In genomic region chr7:28645866-28646265, GRCh38 we compare ENCODE assay signal across 23 cellular contexts.
DNase-seq lines count a peak whose midpoint lies in the region; ATAC-seq, FAIRE-seq and TF ChIP-seq lines count a peak whose summit lies in the region.
"Had no signal": no experiment of that assay in that cellular context is flagged by ENCODE, and none has a peak within 500 bp of the region (broad histone marks: within the 10 kb centered on the region; RNA-seq: fewer than 3 reads in every experiment).

No MANE protein-coding gene starts in this region.

- H3K4me3 ChIP-seq in Caco-2 (ENCODE audit: low read depth, low read length) = no peak overlapping the region
- H3K4me3 ChIP-seq in H1 (ENCODE audit: extremely low read depth in 1 of 4, insufficient read depth in 2 of 4, low read depth in 3 of 4, low read length in 4 of 4) = no peak overlapping the region
- no peak overlapping the region for H3K4me3 ChIP-seq in neural progenitor cell
- no peak overlapping the region for H3K4me3 ChIP-seq in right lobe of liver
- H3K4me3 ChIP-seq: A549; BLaER1 treated with 17β-estradiol and CSF1 and Interleukin-3, amounts not matched to agents 10 nM and 100 nM; GM12878 had no signal

- no peaks in the 10 kb centered on the region for H3K27me3 ChIP-seq in Caco-2 (replicated peaks; ENCODE audit: control insufficient read depth, insufficient read depth, low read length)
- no peaks in the 10 kb centered on the region for H3K27me3 ChIP-seq in H1 (replicated peaks in 1 of 4; ENCODE audit: control insufficient read depth in 3 of 4, extremely low read depth in 1 of 4, insufficient read depth in 3 of 4, low read length in 3 of 4)
- H3K27me3 ChIP-seq in neural progenitor cell = no peaks in the 10 kb centered on the region
- H3K27me3 ChIP-seq in right lobe of liver = no peaks in the 10 kb centered on the region
- H3K27me3 ChIP-seq: BLaER1 treated with 17β-estradiol and CSF1 and Interleukin-3, amounts not matched to agents 10 nM and 100 nM had no signal

- POLR2A ChIA-PET in Caco-2 (lab: Charles Lee) (no interaction called here), H1 (lab: Charles Lee; ENCODE audit: partially characterized antibody) (no interaction called here)

- CTCF ChIA-PET in Caco-2 (lab: Charles Lee) (no interaction called here), H1 (lab: Charles Lee; ENCODE audit: partially characterized antibody) (interaction anchor here (0.5 to 1.6 kb wide), 5 partner anchors 14 to 253 kb away, joined by 3 to 4 read pairs (median 3); no protein-coding TSS in a partner anchor)

- no peak overlapping the region for H2BK120ac ChIP-seq in H1 (replicated peaks; ENCODE audit: low read depth, low read length)

- FAIRE-seq in H1 (lab: Jason Lieb, UNC) = no peak
- FAIRE-seq: A549, GM12878, GM12892, GM18507 had no signal

- H4K20me1 ChIP-seq in H1 (replicated peaks in 1 of 2; ENCODE audit: control insufficient read depth in 1 of 2, insufficient read depth in 2 of 2, low read length in 2 of 2) (no peaks in the 10 kb centered on the region), neural progenitor cell (ENCODE audit: low read depth) (no peaks in the 10 kb centered on the region)
- H4K20me1 ChIP-seq: BLaER1 treated with 17β-estradiol and CSF1 and Interleukin-3, amounts not matched to agents 10 nM and 100 nM had no signal

- H3K14ac ChIP-seq in H1 (ENCODE audit: insufficient read length) = no peak overlapping the region

- no peak overlapping the region for H4K8ac ChIP-seq in H1 (ENCODE audit: extremely low read depth, insufficient read depth, low read length)

- H2AFZ ChIP-seq in H1 (ENCODE audit: low read length) = no peak overlapping the region
- no peak overlapping the region for H2AFZ ChIP-seq in neural progenitor cell (replicated peaks)

- TF ChIP-seq RAD21 in H1 (IDR thresholded peaks at IDR 0.05 in 1 of 2, conservative IDR thresholded peaks at IDR 0.05 in 1 of 2; ENCODE audit: low read depth in 2 of 2, low read length in 2 of 2) = no peak

- H3K23me2 ChIP-seq in H1 (ENCODE audit: low read depth, low read length) = no peaks in the 10 kb centered on the region

- no peaks in the 10 kb centered on the region for H3K79me1 ChIP-seq in H1 (ENCODE audit: low read depth, low read length)

- H3K4me1 Mint-ChIP-seq in Caco-2 (ENCODE audit: low read depth, unreplicated experiment) = peaks cover 19% of the 10 kb centered on the region
- H3K4me1 Mint-ChIP-seq in neural progenitor cell = peaks cover 48% of the 10 kb centered on the region
- no peaks in the 10 kb centered on the region for H3K4me1 Mint-ChIP-seq in activated T-cell treated with anti-CD3 and anti-CD28 coated beads, Interleukin-2, amount 50 U/mL, for 4 hours (ENCODE audit: low read depth)
- H3K4me1 Mint-ChIP-seq: B cell had no signal

- TF ChIP-seq POLR2A in H1 (IDR thresholded peaks at IDR 0.05; ENCODE audit: control extremely low read depth in 1 of 2, low read depth in 2 of 2, low read length in 2 of 2) (no peak), right lobe of liver (IDR thresholded peaks at IDR 0.05) (no peak)

- no peaks in the 10 kb centered on the region for H3K9me3 ChIP-seq in Caco-2
- H3K9me3 ChIP-seq in H1 (ENCODE audit: insufficient read depth in 2 of 2, low read depth in 1 of 2, low read length in 1 of 2) = no peaks in the 10 kb centered on the region
- H3K9me3 ChIP-seq in neural progenitor cell (ENCODE audit: low read depth) = no peaks in the 10 kb centered on the region
- H3K9me3 ChIP-seq in right lobe of liver = no peaks in the 10 kb centered on the region
- H3K9me3 ChIP-seq: A549 had no signal

- no peak overlapping the region for H3K4ac ChIP-seq in H1 (replicated peaks; ENCODE audit: insufficient read length, low read depth, low read length)

- H3K4me2 ChIP-seq in H1 (ENCODE audit: insufficient read depth in 1 of 2, low read depth in 2 of 2, low read length in 2 of 2) (no peak overlapping the region), neural progenitor cell (no peak overlapping the region)
- H3K4me2 ChIP-seq: A549; BLaER1 treated with 17β-estradiol and CSF1 and Interleukin-3, amounts not matched to agents 10 nM and 100 nM had no signal

- H4K91ac ChIP-seq in H1 (replicated peaks; ENCODE audit: insufficient read length, low read length) = no peak overlapping the region

- no peak overlapping the region for H3K9ac ChIP-seq in H1 (replicated peaks in 1 of 4; ENCODE audit: extremely low read depth in 1 of 4, low read depth in 3 of 4, low read length in 3 of 4)
- H3K9ac ChIP-seq in neural progenitor cell = no peak overlapping the region
- H3K9ac ChIP-seq: BLaER1 treated with 17β-estradiol and CSF1 and Interleukin-3, amounts not matched to agents 10 nM and 100 nM had no signal

- H3K4me3 Mint-ChIP-seq in Caco-2 (ENCODE audit: unreplicated experiment) = no peak overlapping the region
- no peak overlapping the region for H3K4me3 Mint-ChIP-seq in neural progenitor cell
- H3K4me3 Mint-ChIP-seq in activated T-cell treated with anti-CD3 and anti-CD28 coated beads, Interleukin-2, amount 50 U/mL, for 4 hours = no peak overlapping the region
- H3K4me3 Mint-ChIP-seq: B cell; CD4-positive, alpha-beta T cell; CD8-positive, alpha-beta T cell had no signal

- no peak overlapping the region for H3K27ac ChIP-seq in H1 (ENCODE audit: low read depth, low read length)
- no peak overlapping the region for H3K27ac ChIP-seq in neural progenitor cell
- H3K27ac ChIP-seq in right lobe of liver = no peak overlapping the region
- H3K27ac ChIP-seq: 22Rv1; A549; BLaER1 treated with 17β-estradiol and CSF1 and Interleukin-3, amounts not matched to agents 10 nM and 100 nM; C4-2B had no signal

- H2BK12ac ChIP-seq in H1 (ENCODE audit: low read depth, low read length) = no peak overlapping the region; the same call in 1 of the 2 replicates

- 70% methylated on average over 1 of the region's 1 CpG; no CpG with 5 or more reads in 1 of the 2 experiments for WGBS in H1 (ENCODE audit: extremely low coverage in 1 of 2, insufficient coverage in 1 of 2, insufficient read length in 1 of 2, insufficient replicate concordance in 2 of 2, low coverage in 1 of 2, low lambda C conversion rate in 2 of 2, missing lambda C conversion rate in 1 of 2), 2 experiments
- WGBS in right lobe of liver (ENCODE audit: insufficient coverage, low coverage, low lambda C conversion rate, missing lambda C conversion rate) = 71% methylated on average over 1 of the region's 1 CpG

- H3K56ac ChIP-seq in H1 (replicated peaks; ENCODE audit: insufficient read length, low read depth, low read length) = no peak overlapping the region

- DNase-seq in Caco-2 (no peak), H1 (ENCODE audit: low read depth in 1 of 2, low spot score in 2 of 2) (no peak), neural progenitor cell (ENCODE audit: low spot score) (no peak), NCI-H146 (lab: John Stamatoyannopoulos, UW) (no peak), right lobe of liver (no peak)
- no peak for DNase-seq in activated T-cell treated with anti-CD3 and anti-CD28 coated beads, Interleukin-2, amount 50 U/mL, for 4 hours
- DNase-seq: AML-193; CD4-positive, alpha-beta T cell; CD8-positive, alpha-beta T cell; DMS 273 treated with DMSO at 0.1 percent for 48 hours; DMS153; DMS79; DND-41; EL; GDM1 had no signal

- BruUV-seq in Caco-2 (replicated peaks; lab: Mats Ljungman, UMichigan) = no TSS peak

- H3K9me3 Mint-ChIP-seq in Caco-2 (ENCODE audit: unreplicated experiment) = no peaks in the 10 kb centered on the region
- H3K9me3 Mint-ChIP-seq in neural progenitor cell = peaks cover 6% of the 10 kb centered on the region
- H3K9me3 Mint-ChIP-seq in activated T-cell treated with anti-CD3 and anti-CD28 coated beads, Interleukin-2, amount 50 U/mL, for 4 hours = no peaks in the 10 kb centered on the region
- H3K9me3 Mint-ChIP-seq: CD4-positive, alpha-beta T cell; CD8-positive, alpha-beta T cell had no signal

- no peak overlapping the region for H2BK20ac ChIP-seq in H1 (ENCODE audit: low read length)

- no peak for ATAC-seq in activated T-cell treated with anti-CD3 and anti-CD28 coated beads, Interleukin-2, amount 50 U/mL, for 4 hours
- no peak for ATAC-seq in right lobe of liver
- ATAC-seq: A549; CD8-positive, alpha-beta T cell; GM12878 had no signal

- intact Hi-C loops in Caco-2 (cut with micrococcal nuclease; ENCODE audit: unreplicated experiment) (no loop called here), right lobe of liver (cut with DNase I) (no loop called here)

- H3K79me2 ChIP-seq in H1 (ENCODE audit: control insufficient read depth in 1 of 2, insufficient read depth in 2 of 2, low read length in 2 of 2) = no peaks in the 10 kb centered on the region
- no peaks in the 10 kb centered on the region for H3K79me2 ChIP-seq in neural progenitor cell (ENCODE audit: low read depth)

- no peak overlapping the region for H3K23ac ChIP-seq in H1 (ENCODE audit: insufficient read length)

- H2BK5ac ChIP-seq in H1 (ENCODE audit: low read depth, low read length) = no peak overlapping the region

- no peak overlapping the region for H2BK15ac ChIP-seq in H1 (ENCODE audit: low read length)

- H3K36me3 Mint-ChIP-seq in Caco-2 (ENCODE audit: insufficient read depth, unreplicated experiment) (no peaks in the 10 kb centered on the region), neural progenitor cell (no peaks in the 10 kb centered on the region)
- no peaks in the 10 kb centered on the region for H3K36me3 Mint-ChIP-seq in activated T-cell treated with anti-CD3 and anti-CD28 coated beads, Interleukin-2, amount 50 U/mL, for 4 hours (ENCODE audit: insufficient read depth)
- H3K36me3 Mint-ChIP-seq: CD8-positive, alpha-beta T cell had no signal

- TF ChIP-seq EP300 in H1 (IDR thresholded peaks at IDR 0.05; ENCODE audit: borderline replicate concordance in 1 of 2, low read depth in 2 of 2, low read length in 2 of 2) = no peak

- TF ChIP-seq CTCF in Caco-2 (IDR thresholded peaks at IDR 0.05; ENCODE audit: insufficient read depth in 1 of 2, low read depth in 1 of 2, low read length in 1 of 2, severe bottlenecking in 1 of 2, unreplicated experiment in 1 of 2) (no peak), H1 (IDR thresholded peaks at IDR 0.05; ENCODE audit: control extremely low read depth in 1 of 3, insufficient read depth in 1 of 3, low read depth in 1 of 3, low read length in 3 of 3) (no peak), neural progenitor cell (IDR thresholded peaks at IDR 0.05) (no peak), right lobe of liver (IDR thresholded peaks at IDR 0.05) (no peak)

- H4K5ac ChIP-seq in H1 (ENCODE audit: insufficient read length, low read depth, low read length) = no peak overlapping the region

- H3K36me3 ChIP-seq in Caco-2 (ENCODE audit: control insufficient read depth, insufficient read depth, low read length) (no peaks in the 10 kb centered on the region), H1 (ENCODE audit: control insufficient read depth in 2 of 4, insufficient read depth in 4 of 4, low read length in 3 of 4) (no peaks in the 10 kb centered on the region), neural progenitor cell (no peaks in the 10 kb centered on the region), right lobe of liver (no peaks in the 10 kb centered on the region)
- H3K36me3 ChIP-seq: BLaER1 treated with 17β-estradiol and CSF1 and Interleukin-3, amounts not matched to agents 10 nM and 100 nM had no signal

- H3K27ac Mint-ChIP-seq in Caco-2 (ENCODE audit: unreplicated experiment) (peak overlapping the region; percentile 22), neural progenitor cell (peak overlapping the region; percentile 11)
- H3K27ac Mint-ChIP-seq: B cell; CD4-positive, alpha-beta T cell; CD8-positive, alpha-beta T cell had no signal

- H3K18ac ChIP-seq in H1 (ENCODE audit: extremely low read depth, low read length) = no peak overlapping the region

- peaks cover 32% of the 10 kb centered on the region for H3K4me1 ChIP-seq in Caco-2
- H3K4me1 ChIP-seq in H1 (replicated peaks in 1 of 4; ENCODE audit: control insufficient read depth in 3 of 4, insufficient read depth in 4 of 4, low read length in 3 of 4) = peaks cover 3 to 10% (median 6%) of the 10 kb centered on the region in 4 experiments; a peak in 3 of 7 replicates
- H3K4me1 ChIP-seq in neural progenitor cell = no peaks in the 10 kb centered on the region
- no peaks in the 10 kb centered on the region for H3K4me1 ChIP-seq in right lobe of liver
- H3K4me1 ChIP-seq: A549; BLaER1 treated with 17β-estradiol and CSF1 and Interleukin-3, amounts not matched to agents 10 nM and 100 nM had no signal

- H3F3A ChIP-seq in neural progenitor cell (ENCODE audit: low read depth) = no peaks in the 10 kb centered on the region

- H2AK5ac ChIP-seq in H1 (ENCODE audit: low read depth, low read length) = peak overlapping the region; percentile 75; the same call in 1 of the 2 replicates

- H3K27me3 Mint-ChIP-seq in Caco-2 (ENCODE audit: insufficient read depth, unreplicated experiment) (no peaks in the 10 kb centered on the region), neural progenitor cell (ENCODE audit: insufficient read depth, low read depth) (peaks cover 9% of the 10 kb centered on the region)
- H3K27me3 Mint-ChIP-seq in activated T-cell treated with anti-CD3 and anti-CD28 coated beads, Interleukin-2, amount 50 U/mL, for 4 hours (ENCODE audit: low read depth) = peaks cover 3% of the 10 kb centered on the region
